ENCODE assay signal across 8 cellular contexts in genomic region chr1:235917267-235917811, GRCh38. TPM values are rescaled to one million over a fixed set of nuclear protein-coding genes. Genes with fewer than 3 reads are reported as not detected.
DNase-seq lines count a peak whose midpoint lies in the region; ATAC-seq lines count a peak whose summit lies in the region.

No MANE protein-coding gene starts in this region.

- H3K4me3 Mint-ChIP-seq in T-cell: peak overlapping the region in 1 of 3 donors; percentile 10
- H3K4me3 Mint-ChIP-seq in immature natural killer cell: peak overlapping the region in 2 of 5 donors; percentile 26 to 38

- DNase-seq in Ammon's horn (ENCODE audit: low spot score) (peak; percentile 69), HS-5 (ENCODE audit: low read depth) (peak; percentile 99), T-cell (peak in 33 of 34 experiments; percentile 14 to 65 (median 43)), amniotic stem cell (lab: John Stamatoyannopoulos, UW) (peak; percentile 96), immature natural killer cell (peak in 2 of 3 donors; percentile 27 to 32), OCI-M2 (lab: John Stamatoyannopoulos, UW; ENCODE audit: unreplicated experiment) (no peak)
- peak; percentile 39 to 53 for DNase-seq in stimulated activated CD4-positive, alpha-beta T cell treated with anti-CD3 and anti-CD28 coated beads, Interleukin-1b, Interleukin-23, amount 100 ng/mL, for 4 hours (ENCODE audit: low read depth in 2 of 2)

- CTCF ChIA-PET in T-cell (lab: Charles Lee): interaction anchor here (0.7 to 1.0 kb wide), 3 partner anchors 50 to 74 kb away, joined by 3 read pairs; partner anchors contain the start of gene LYST (in 1 of the 2)

- H3K4me1 Mint-ChIP-seq in T-cell (peaks cover 9 to 24% (median 16%) of the 10 kb centered on the region in 3 donors), immature natural killer cell (peaks cover 6 to 39% of the 10 kb centered on the region in 2 donors)

- H3K36me3 Mint-ChIP-seq in T-cell (no peaks in the 10 kb centered on the region), immature natural killer cell (no peaks in the 10 kb centered on the region)

- POLR2A ChIA-PET in T-cell (lab: Charles Lee): interaction anchor here in 1 of 2 donors (1.3 kb wide), 1 partner anchor 51 kb away, joined by 5 read pairs; the partner anchor contains the start of gene LYST

- ATAC-seq in GM19438 (IDR thresholded peaks at IDR 0.05; ENCODE audit: low read depth, unreplicated experiment) (peak; percentile 84), T-cell (replicated peaks in 1 of 4) (peak; percentile 93 to 98 (median 98))

- H3K27ac Mint-ChIP-seq in T-cell (peak overlapping the region; percentile 80 to 88), immature natural killer cell (peak overlapping the region in 3 of 6 donors; percentile 69 to 79 (median 74))

- no peaks in the 10 kb centered on the region for H3K27me3 Mint-ChIP-seq in T-cell
- peaks cover 0 to 3% (median 0%) of the 10 kb centered on the region in 3 donors for H3K27me3 Mint-ChIP-seq in immature natural killer cell (ENCODE audit: low read depth in 3 of 3)

- H3K9me3 Mint-ChIP-seq in T-cell: no peaks in the 10 kb centered on the region
- H3K9me3 Mint-ChIP-seq in immature natural killer cell: no peaks in the 10 kb centered on the region

RNA-seq across cellular contexts. Expression of gene LYST, which starts 50.6 kb away (rescaled TPM):
- total RNA-seq in T-cell: 10 to 100 TPM; 19.7 to 37.9 (median 29.1) TPM
- 10 to 100 TPM; 21.8 to 39.3 (median 27.7) TPM for polyA plus RNA-seq in immature natural killer cell
